9 cellular contexts compared by ENCODE assay signal in the genomic region with DNA sequence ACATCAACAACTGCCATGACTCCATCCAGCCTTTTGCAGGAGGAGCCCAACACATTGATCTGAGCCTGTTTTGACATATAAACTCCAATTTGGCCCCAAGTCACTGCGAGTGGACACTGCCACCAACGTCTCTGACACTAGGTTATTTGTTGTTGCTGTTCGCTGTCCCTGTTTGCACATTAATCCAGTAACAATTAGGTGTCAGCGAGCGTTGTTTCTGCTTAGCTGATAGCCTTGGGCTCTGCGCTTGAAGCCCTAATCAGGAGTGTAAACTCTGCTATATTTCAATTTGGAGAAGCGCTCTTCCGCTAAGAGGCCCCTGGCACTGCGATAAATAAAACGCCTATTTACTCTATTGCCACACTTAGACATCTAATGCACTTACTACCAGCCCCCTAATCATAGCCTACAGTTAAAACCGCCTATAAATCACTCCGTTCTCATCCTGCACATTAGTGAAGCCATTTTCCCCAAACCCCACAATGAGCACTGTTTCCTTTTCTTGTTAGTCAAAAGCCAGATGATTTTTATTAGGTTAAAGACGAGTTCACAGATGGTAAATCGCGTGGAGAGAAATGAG.
DNase-seq lines count a peak whose midpoint lies in the region; ATAC-seq and TF ChIP-seq lines count a peak whose summit lies in the region.
"Had no signal": no experiment of that assay in that cellular context is flagged by ENCODE, and none has a peak within 500 bp of the region (broad histone marks: within the 10 kb centered on the region; RNA-seq: fewer than 3 reads in every experiment).

No MANE protein-coding gene starts in this region.

- H3K4me3 ChIP-seq in breast epithelium: peak overlapping the region; percentile 16 to 67 (median 44)

- H3K9me3 Mint-ChIP-seq in MCF 10A (ENCODE audit: unreplicated experiment) (no peaks in the 10 kb centered on the region), type B pancreatic cell (peaks cover 2% of the 10 kb centered on the region), osteocyte (ENCODE audit: unreplicated experiment) (no peaks in the 10 kb centered on the region)

- POLR2A ChIA-PET in MCF 10A (lab: Yijun Ruan, JAX): no interaction called here

- CTCF ChIA-PET in MCF 10A (lab: Yijun Ruan, JAX): interaction anchor here (0.5 kb wide), 1 partner anchor 19 kb away, joined by 3 read pairs; no protein-coding TSS in a partner anchor

- ATAC-seq in T-helper 17 cell (no peak), left lobe of liver (peak; percentile 33), GM19395 (IDR thresholded peaks at IDR 0.05; ENCODE audit: unreplicated experiment) (no peak)

- no peak overlapping the region for H3K27ac ChIP-seq in breast epithelium

- H3K9me3 ChIP-seq in breast epithelium (no peaks in the 10 kb centered on the region), T-helper 17 cell (ENCODE audit: control insufficient read depth, low read length, poor library complexity, severe bottlenecking) (no peaks in the 10 kb centered on the region)

- no peaks in the 10 kb centered on the region for H3K36me3 Mint-ChIP-seq in MCF 10A (ENCODE audit: insufficient read depth, unreplicated experiment)
- peaks cover 2% of the 10 kb centered on the region for H3K36me3 Mint-ChIP-seq in T-helper 17 cell (ENCODE audit: low read depth)
- no peaks in the 10 kb centered on the region for H3K36me3 Mint-ChIP-seq in type B pancreatic cell
- H3K36me3 Mint-ChIP-seq in osteocyte (ENCODE audit: unreplicated experiment): no peaks in the 10 kb centered on the region

- H3K4me1 Mint-ChIP-seq in MCF 10A (ENCODE audit: insufficient read depth, unreplicated experiment): no peaks in the 10 kb centered on the region
- peaks cover 8% of the 10 kb centered on the region for H3K4me1 Mint-ChIP-seq in T-helper 17 cell
- H3K4me1 Mint-ChIP-seq in type B pancreatic cell (ENCODE audit: unreplicated experiment): peaks cover 11% of the 10 kb centered on the region
- H3K4me1 Mint-ChIP-seq in osteocyte (ENCODE audit: unreplicated experiment): peaks cover 5% of the 10 kb centered on the region

- no TSS peak for BruUV-seq in MCF 10A (replicated peaks; lab: Mats Ljungman, UMichigan)

- peaks cover 0 to 29% of the 10 kb centered on the region in 2 donors for H3K27me3 ChIP-seq in breast epithelium

- H3K27me3 Mint-ChIP-seq in MCF 10A (ENCODE audit: insufficient read depth, unreplicated experiment) (no peaks in the 10 kb centered on the region), T-helper 17 cell (peaks cover 69% of the 10 kb centered on the region), type B pancreatic cell (peaks cover 90% of the 10 kb centered on the region), osteocyte (ENCODE audit: unreplicated experiment) (peaks cover 37% of the 10 kb centered on the region)

- no peaks in the 10 kb centered on the region for H3K36me3 ChIP-seq in breast epithelium

- TF ChIP-seq CTCF in breast epithelium (IDR thresholded peaks at IDR 0.05) (no peak), MCF 10A (IDR thresholded peaks at IDR 0.05; ENCODE audit: unreplicated experiment) (no peak), type B pancreatic cell (conservative IDR thresholded peaks at IDR 0.05) (no peak), osteocyte (IDR thresholded peaks at IDR 0.05) (no peak)

- peaks cover 0 to 9% of the 10 kb centered on the region in 2 donors for H3K4me1 ChIP-seq in breast epithelium

- no peak for TF ChIP-seq POLR2A in breast epithelium (IDR thresholded peaks at IDR 0.05)

- intact Hi-C loops in breast epithelium (cut with DNase I; ENCODE audit: low total_unique reads) (no loop called here), MCF 10A (cut with micrococcal nuclease) (no loop called here)

- H3K27ac Mint-ChIP-seq in MCF 10A (ENCODE audit: low read depth, unreplicated experiment) (no peak overlapping the region), T-helper 17 cell (no peak overlapping the region), type B pancreatic cell (no peak overlapping the region), osteocyte (ENCODE audit: unreplicated experiment) (no peak overlapping the region)

- H3K4me3 Mint-ChIP-seq in MCF 10A (ENCODE audit: unreplicated experiment): no peak overlapping the region
- H3K4me3 Mint-ChIP-seq in T-helper 17 cell: peak overlapping the region; percentile 74
- peak overlapping the region; percentile 74 for H3K4me3 Mint-ChIP-seq in type B pancreatic cell
- no peak overlapping the region for H3K4me3 Mint-ChIP-seq in osteocyte (ENCODE audit: unreplicated experiment)

- DNase-seq in breast epithelium (ENCODE audit: low spot score in 2 of 2) (no peak), MCF 10A (ENCODE audit: unreplicated experiment) (no peak), T-helper 17 cell (no peak), left lobe of liver (ENCODE audit: low spot score) (no peak), type B pancreatic cell (ENCODE audit: extremely low spot score, unreplicated experiment) (no peak), kidney tubule cell (ENCODE audit: low spot score) (no peak), osteocyte (ENCODE audit: extremely low spot score, unreplicated experiment) (no peak)
- DNase-seq: NCI-H2171 treated with DMSO at 0.1 percent for 48 hours had no signal

Comparison
In these comparisons a context has a peak if more than half of its experiments do, and no peak if none do; other contexts are left out.
1. H3K4me3 Mint-ChIP-seq: peak in T-helper 17 cell (single experiment) and type B pancreatic cell (single experiment); none in MCF 10A (single experiment) and osteocyte (single experiment).